8 cellular contexts compared by ENCODE assay signal in the genomic region with DNA sequence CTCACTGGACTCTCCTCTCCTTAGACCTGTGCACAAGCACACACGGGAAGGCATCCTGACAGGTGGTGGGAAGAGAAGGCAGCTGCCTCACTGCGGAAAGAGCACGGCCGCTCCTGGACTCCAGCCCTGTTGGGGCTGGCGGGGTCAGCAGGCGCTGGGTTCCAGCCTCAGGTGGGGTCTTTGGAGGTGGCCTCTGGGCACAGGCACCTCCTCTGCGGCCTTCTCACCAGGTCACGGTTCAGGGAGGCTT. TPM values are rescaled to one million over a fixed set of nuclear protein-coding genes. Genes with fewer than 3 reads are reported as not detected.
A peak's percentile ranks its signal among the peaks of the same experiment; 100 is the strongest.
DNase-seq lines count a peak whose midpoint lies in the region; ATAC-seq and TF ChIP-seq lines count a peak whose summit lies in the region.

No MANE protein-coding gene starts in this region.

- no peak for TF ChIP-seq EP300 in esophagus muscularis mucosa (IDR thresholded peaks at IDR 0.05)

- in situ Hi-C loops in G401 (cut with HindIII; ENCODE audit: low sequenced_read_pairs) = no loop called here

- no peak for TF ChIP-seq CTCF in PC-9 (conservative IDR thresholded peaks at IDR 0.05)
- TF ChIP-seq CTCF in esophagus muscularis mucosa (IDR thresholded peaks at IDR 0.05) = no peak
- TF ChIP-seq CTCF in psoas muscle (IDR thresholded peaks at IDR 0.05) = no peak

- H3K27me3 ChIP-seq in PC-9 (ENCODE audit: insufficient read depth, low read depth) (peaks cover 5% of the 10 kb centered on the region; the same call in 1 of the 2 replicates), esophagus muscularis mucosa (no peaks in the 10 kb centered on the region), psoas muscle (ENCODE audit: insufficient read depth in 3 of 3, low read length in 2 of 3) (no peaks in the 10 kb centered on the region)

- H3K4me3 ChIP-seq in PC-9 (peak overlapping the region; percentile 89), esophagus muscularis mucosa (peak overlapping the region; percentile 70 to 88 (median 74)), psoas muscle (peak overlapping the region; percentile 83)

- H4K20me1 ChIP-seq in PC-9 (ENCODE audit: insufficient read depth) = peaks cover 22% of the 10 kb centered on the region

- no peak for TF ChIP-seq POLR2A in esophagus muscularis mucosa (IDR thresholded peaks at IDR 0.05; ENCODE audit: low read depth)

- peak overlapping the region; percentile 90; the same call in 1 of the 2 replicates for H2AFZ ChIP-seq in PC-9

- H3K27ac ChIP-seq in PC-9 = no peak overlapping the region
- H3K27ac ChIP-seq in esophagus muscularis mucosa (replicated peaks in 1 of 4) = peak overlapping the region; percentile 72 to 85 (median 80)
- peak overlapping the region; percentile 77 for H3K27ac ChIP-seq in psoas muscle

- CTCF ChIA-PET in PC-9 (lab: Charles Lee) = no interaction called here

- no TSS peak for BruUV-seq in PC-9 (replicated peaks; lab: Mats Ljungman, UMichigan)

- DNase-seq in G401 (ENCODE audit: low spot score) (peak; percentile 50), PC-9 (no peak), esophagus muscularis mucosa (ENCODE audit: extremely low spot score) (no peak), psoas muscle (no peak), NOMO-1 treated with DMSO at 0.1 percent for 48 hours (lab: John Stamatoyannopoulos, UW; ENCODE audit: unreplicated experiment) (no peak), NCI-H2171 treated with DMSO at 0.1 percent for 48 hours (lab: John Stamatoyannopoulos, UW) (no peak)

- H3K36me3 ChIP-seq in PC-9 (ENCODE audit: low read depth) = no peaks in the 10 kb centered on the region
- H3K36me3 ChIP-seq in esophagus muscularis mucosa = peaks cover 0 to 4% (median 0%) of the 10 kb centered on the region in 4 donors
- no peaks in the 10 kb centered on the region for H3K36me3 ChIP-seq in psoas muscle (ENCODE audit: insufficient read depth in 1 of 2, low read depth in 1 of 2)

- H3K4me2 ChIP-seq in PC-9 = peak overlapping the region; percentile 97

- H3K4me1 ChIP-seq in PC-9 (replicated peaks; ENCODE audit: insufficient read depth) = peaks cover 18% of the 10 kb centered on the region; the same call in 1 of the 2 replicates
- H3K4me1 ChIP-seq in esophagus muscularis mucosa = peaks cover 44 to 59% (median 54%) of the 10 kb centered on the region in 4 donors
- peaks cover 33% of the 10 kb centered on the region for H3K4me1 ChIP-seq in psoas muscle

- H3K79me2 ChIP-seq in PC-9 (ENCODE audit: low read depth) = peaks cover 44% of the 10 kb centered on the region

- WGBS in esophagus muscularis mucosa = 34% methylated on average over 3 of the region's 8 CpGs
- WGBS in psoas muscle, 3 donors = 34 to 40% (median 39%) methylated on average over 7 to 8 of the region's 8 CpGs

- intact Hi-C loops in PC-9 (cut with micrococcal nuclease; ENCODE audit: unreplicated experiment) (loop anchor here (5.0 kb wide), 1 partner anchor 48 kb away; no protein-coding TSS in a partner anchor), esophagus muscularis mucosa (cut with DNase I) (no loop called here), psoas muscle (cut with DNase I) (loop anchor here in 1 of 2 donors (5.0 kb wide), 1 partner anchor 48 kb away; no protein-coding TSS in a partner anchor)

- ATAC-seq in psoas muscle (no peak), GM18907 (IDR thresholded peaks at IDR 0.05; ENCODE audit: unreplicated experiment) (no peak), GM21423 (IDR thresholded peaks at IDR 0.05; ENCODE audit: unreplicated experiment) (no peak)

- no peaks in the 10 kb centered on the region for H3K9me2 ChIP-seq in PC-9 (ENCODE audit: insufficient read depth)

- H3K9me3 ChIP-seq in PC-9 (ENCODE audit: insufficient read depth, low read depth) (no peaks in the 10 kb centered on the region), esophagus muscularis mucosa (no peaks in the 10 kb centered on the region), psoas muscle (no peaks in the 10 kb centered on the region)

- H3F3A ChIP-seq in PC-9 (ENCODE audit: insufficient read depth, low read depth) = peaks cover 26% of the 10 kb centered on the region

- POLR2A ChIA-PET in PC-9 (lab: Charles Lee; ENCODE audit: unreplicated experiment) = no interaction called here

RNA-seq across cellular contexts. Expression of a gene that starts 0.6 kb away (rescaled TPM):
- 44.9 and 55.1 TPM in 2 replicates for total RNA-seq in G401 (2014; rRNA removed; shearing (Covaris generic))
- total RNA-seq in PC-9 (2021) (124 and 147 TPM in 2 replicates), esophagus muscularis mucosa (10 to 100 TPM; 49.0 to 94.2 (median 67.9) TPM), psoas muscle (10 to 100 TPM; 41.1 to 48.6 (median 45.1) TPM)
- polyA plus RNA-seq in psoas muscle = 10 to 100 TPM; 22.6 to 32.8 (median 25.5) TPM

RNA-seq across cellular contexts. Expression of a gene that starts 20.6 kb away (rescaled TPM):
- total RNA-seq in G401 (2014; rRNA removed; shearing (Covaris generic)) = 0.41 and 2.0 TPM in 2 replicates
- total RNA-seq in PC-9 (2021) (2.6 and 6.5 TPM in 2 replicates), esophagus muscularis mucosa (under 1 TPM in 3 of 4 donors, not detected in 1; under 0.01 to 0.19 (median 0.17) TPM), psoas muscle (under 1 TPM in 3 of 4 donors, not detected in 1; 0.34 to 0.75 (median 0.39) TPM)
- under 1 TPM in 2 of 3 donors, not detected in 1; 0.10 to 0.13 TPM for polyA plus RNA-seq in psoas muscle

RNA-seq across cellular contexts. Expression of a gene that starts 55.6 kb away (rescaled TPM):
- total RNA-seq in G401 (2014; rRNA removed; shearing (Covaris generic)) = 184 and 209 TPM in 2 replicates
- total RNA-seq in PC-9 (2021) (42.5 and 50.2 TPM in 2 replicates), esophagus muscularis mucosa (100 to 1,000 TPM; 283 to 578 (median 392) TPM), psoas muscle (10 to 100 TPM; 23.1 to 46.5 (median 30.2) TPM)
- polyA plus RNA-seq in psoas muscle = 10 to 100 TPM; 28.5 to 71.8 (median 47.3) TPM
